ENCODE assay signal across 17 cellular contexts in the genomic region with DNA sequence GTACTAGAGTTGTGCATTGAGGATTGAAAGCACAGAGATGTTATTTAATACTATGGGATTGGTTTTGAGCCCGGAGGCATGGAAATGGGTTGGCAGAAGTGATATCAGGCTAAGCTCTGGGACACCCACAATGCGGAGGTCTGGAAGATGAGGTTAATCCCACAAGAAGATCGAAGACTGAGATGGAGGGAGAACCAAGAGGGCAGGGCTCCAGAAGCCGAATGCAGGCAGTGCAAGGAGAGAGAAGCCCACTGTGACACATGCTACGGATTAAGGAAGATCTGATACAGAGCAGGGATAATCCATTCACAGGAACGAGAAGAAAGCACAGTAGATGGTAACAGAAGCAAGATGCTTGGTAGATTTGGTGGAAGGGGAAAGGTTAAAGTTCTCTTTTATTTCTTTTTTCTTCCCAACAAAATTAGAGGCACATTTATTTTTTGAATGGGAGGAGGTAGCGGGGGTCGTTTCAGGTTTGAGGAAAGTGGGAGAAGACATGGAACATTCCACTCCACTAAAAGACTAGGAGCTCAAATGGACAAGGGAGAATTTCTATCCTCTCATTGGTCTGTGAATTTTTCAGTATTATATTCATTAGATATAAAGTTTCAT.
DNase-seq lines count a peak whose midpoint lies in the region; ATAC-seq and TF ChIP-seq lines count a peak whose summit lies in the region.
"Had no signal": no experiment of that assay in that cellular context is flagged by ENCODE, and none has a peak within 500 bp of the region (broad histone marks: within the 10 kb centered on the region; RNA-seq: fewer than 3 reads in every experiment).

No MANE protein-coding gene starts in this region.

- H2BK120ac ChIP-seq in mesenchymal stem cell (ENCODE audit: low read depth, low read length) = no peak overlapping the region

- H3K4me1 ChIP-seq in neural progenitor cell (peaks cover 6% of the 10 kb centered on the region), mesenchymal stem cell (ENCODE audit: control insufficient read depth, insufficient read depth, low read depth, low read length) (no peaks in the 10 kb centered on the region)
- no peaks in the 10 kb centered on the region for H3K4me1 ChIP-seq in CD8-positive, alpha-beta T cell (ENCODE audit: insufficient read depth, low read length)
- H3K4me1 ChIP-seq: A549, HAP-1 had no signal

- H4K91ac ChIP-seq in mesenchymal stem cell (ENCODE audit: low read length) = no peak overlapping the region

- no peak overlapping the region for H3K4ac ChIP-seq in mesenchymal stem cell (ENCODE audit: low read depth in 1 of 2, low read length in 2 of 2)

- H3K27ac Mint-ChIP-seq in neural progenitor cell (no peak overlapping the region), Calu3 (ENCODE audit: unreplicated experiment) (no peak overlapping the region)
- H3K27ac Mint-ChIP-seq in CD8-positive, alpha-beta T cell = no peak overlapping the region

- H2BK5ac ChIP-seq in mesenchymal stem cell (ENCODE audit: low read depth, low read length, poor library complexity, severe bottlenecking) = no peak overlapping the region

- no peaks in the 10 kb centered on the region for H3K27me3 ChIP-seq in neural progenitor cell
- H3K27me3 ChIP-seq in CD8-positive, alpha-beta T cell (ENCODE audit: insufficient read depth, low read length) = no peaks in the 10 kb centered on the region
- no peaks in the 10 kb centered on the region for H3K27me3 ChIP-seq in mesenchymal stem cell (ENCODE audit: control insufficient read depth in 1 of 2, insufficient read depth in 1 of 2, low read length in 2 of 2)

- H3K4me3 ChIP-seq in neural progenitor cell (no peak overlapping the region), mesenchymal stem cell (ENCODE audit: insufficient read depth in 1 of 2, low read depth in 1 of 2, low read length in 2 of 2) (no peak overlapping the region)
- no peak overlapping the region for H3K4me3 ChIP-seq in CD8-positive, alpha-beta T cell (ENCODE audit: low read depth, low read length)
- H3K4me3 ChIP-seq: A549, HAP-1, PC-9 had no signal

- no peak overlapping the region for H4K8ac ChIP-seq in mesenchymal stem cell (ENCODE audit: low read length)

- CTCF ChIA-PET in CD8-positive, alpha-beta T cell (lab: Charles Lee) = no interaction called here
- CTCF ChIA-PET in Calu3 (lab: Charles Lee) = no interaction called here

- H3K23ac ChIP-seq in mesenchymal stem cell (ENCODE audit: low read length in 2 of 2) = no peak overlapping the region

- no peaks in the 10 kb centered on the region for H3F3A ChIP-seq in neural progenitor cell (ENCODE audit: low read depth)

- no peaks in the 10 kb centered on the region for H3K79me2 ChIP-seq in neural progenitor cell (ENCODE audit: low read depth)

- 83% methylated on average over 6 of the region's 8 CpGs for WGBS in mesenchymal stem cell

- no peaks in the 10 kb centered on the region for H3K36me3 ChIP-seq in neural progenitor cell
- no peaks in the 10 kb centered on the region for H3K36me3 ChIP-seq in CD8-positive, alpha-beta T cell (ENCODE audit: insufficient read depth, low read length)
- no peaks in the 10 kb centered on the region for H3K36me3 ChIP-seq in mesenchymal stem cell (ENCODE audit: control insufficient read depth in 1 of 2, insufficient read depth in 2 of 2, low read depth in 1 of 2, low read length in 2 of 2)
- H3K36me3 ChIP-seq: HAP-1 had no signal

- H3K4me1 Mint-ChIP-seq in neural progenitor cell (peaks cover 4% of the 10 kb centered on the region), Calu3 (ENCODE audit: low read depth, unreplicated experiment) (no peaks in the 10 kb centered on the region)
- no peaks in the 10 kb centered on the region for H3K4me1 Mint-ChIP-seq in CD8-positive, alpha-beta T cell (ENCODE audit: low read depth)

- no peak for ATAC-seq in CD8-positive, alpha-beta T cell
- ATAC-seq: A549 had no signal

- no peaks in the 10 kb centered on the region for H3K9me3 ChIP-seq in neural progenitor cell (ENCODE audit: low read depth)
- H3K9me3 ChIP-seq in CD8-positive, alpha-beta T cell (ENCODE audit: low read length) = no peaks in the 10 kb centered on the region
- no peaks in the 10 kb centered on the region for H3K9me3 ChIP-seq in mesenchymal stem cell (ENCODE audit: control insufficient read depth, low read length)
- H3K9me3 ChIP-seq: A549, HAP-1, SK-N-SH had no signal

- H3K4me2 ChIP-seq in neural progenitor cell (no peak overlapping the region), mesenchymal stem cell (ENCODE audit: low read length, poor library complexity, severe bottlenecking) (no peak overlapping the region)
- H3K4me2 ChIP-seq: A549, PC-9, SK-N-SH had no signal

- H3K18ac ChIP-seq in mesenchymal stem cell (ENCODE audit: low read depth in 1 of 2, low read length in 2 of 2) = no peak overlapping the region

- POLR2A ChIA-PET in CD8-positive, alpha-beta T cell (lab: Charles Lee) = no interaction called here

- H2BK15ac ChIP-seq in mesenchymal stem cell (ENCODE audit: low read depth, poor library complexity, severe bottlenecking) = no peak overlapping the region

- H3K9me3 Mint-ChIP-seq in neural progenitor cell (no peaks in the 10 kb centered on the region), Calu3 (ENCODE audit: low read depth, unreplicated experiment) (peaks cover 10% of the 10 kb centered on the region)
- no peaks in the 10 kb centered on the region for H3K9me3 Mint-ChIP-seq in CD8-positive, alpha-beta T cell

- intact Hi-C loops in CD8-positive, alpha-beta T cell (cut with DNase I, micrococcal nuclease) = no loop called here
- intact Hi-C loops in Calu3 (cut with micrococcal nuclease; ENCODE audit: unreplicated experiment) = no loop called here

- TF ChIP-seq CTCF in neural progenitor cell (IDR thresholded peaks at IDR 0.05) = no peak
- TF ChIP-seq CTCF in CD8-positive, alpha-beta T cell (IDR thresholded peaks at IDR 0.05) = no peak
- TF ChIP-seq CTCF in Calu3 (IDR thresholded peaks at IDR 0.05; ENCODE audit: unreplicated experiment) = no peak

- H3K27me3 Mint-ChIP-seq in neural progenitor cell (ENCODE audit: insufficient read depth, low read depth) = peaks cover 3% of the 10 kb centered on the region
- H3K27me3 Mint-ChIP-seq in CD8-positive, alpha-beta T cell (ENCODE audit: low read depth) = no peaks in the 10 kb centered on the region
- no peaks in the 10 kb centered on the region for H3K27me3 Mint-ChIP-seq in Calu3 (ENCODE audit: unreplicated experiment)

- DNase-seq in ELF-1 (ENCODE audit: low read depth, low spot score) (peak; percentile 11), NCI-H2227 (lab: John Stamatoyannopoulos, UW; ENCODE audit: unreplicated experiment) (peak; percentile 58), SK-MEL-5 (ENCODE audit: low read depth, low spot score) (peak; percentile 7), neural progenitor cell (ENCODE audit: low spot score) (peak; percentile 10), Calu3 (no peak), mesenchymal stem cell (no peak)
- DNase-seq in CD8-positive, alpha-beta T cell = no peak
- DNase-seq: EL, KBM-7, NCI-H1105, NCI-H1694 treated with DMSO at 0.1 percent for 48 hours, NCI-H2107, PC-9, SK-N-SH had no signal

- in situ Hi-C loops in SK-MEL-5 (cut with HindIII; ENCODE audit: low pct_unique_long_range_greater_than_20kb, low sequenced_read_pairs) = no loop called here

- no peak overlapping the region for H2BK12ac ChIP-seq in mesenchymal stem cell (ENCODE audit: low read length in 2 of 2)

- no peak overlapping the region for H3K4me3 Mint-ChIP-seq in neural progenitor cell
- no peak overlapping the region for H3K4me3 Mint-ChIP-seq in CD8-positive, alpha-beta T cell
- no peak overlapping the region for H3K4me3 Mint-ChIP-seq in Calu3 (ENCODE audit: low read depth, unreplicated experiment)

- no peak overlapping the region for H2AK5ac ChIP-seq in mesenchymal stem cell (ENCODE audit: low read length, severe bottlenecking)

- BruUV-seq in Calu3 (replicated peaks; lab: Mats Ljungman, UMichigan) = no TSS peak

- no peaks in the 10 kb centered on the region for H3K79me1 ChIP-seq in mesenchymal stem cell (replicated peaks; ENCODE audit: low read length, poor library complexity, severe bottlenecking)

- no peak overlapping the region for H2AFZ ChIP-seq in neural progenitor cell (replicated peaks)
- H2AFZ ChIP-seq in mesenchymal stem cell (ENCODE audit: low read depth, low read length) = no peak overlapping the region
- H2AFZ ChIP-seq: PC-9 had no signal

- H3K9ac ChIP-seq in neural progenitor cell = no peak overlapping the region
- H3K9ac ChIP-seq in mesenchymal stem cell (ENCODE audit: low read length) = no peak overlapping the region
- H3K9ac ChIP-seq: SK-N-SH had no signal

- no peaks in the 10 kb centered on the region for H4K20me1 ChIP-seq in neural progenitor cell (ENCODE audit: low read depth)

- no peaks in the 10 kb centered on the region for H3K36me3 Mint-ChIP-seq in neural progenitor cell
- no peaks in the 10 kb centered on the region for H3K36me3 Mint-ChIP-seq in CD8-positive, alpha-beta T cell
- H3K36me3 Mint-ChIP-seq in Calu3 (ENCODE audit: insufficient read depth, unreplicated experiment) = no peaks in the 10 kb centered on the region

- no peak overlapping the region for H3K27ac ChIP-seq in neural progenitor cell
- H3K27ac ChIP-seq in CD8-positive, alpha-beta T cell (ENCODE audit: low read depth, low read length) = no peak overlapping the region
- H3K27ac ChIP-seq in mesenchymal stem cell (ENCODE audit: low read length, poor library complexity, severe bottlenecking) = no peak overlapping the region
- H3K27ac ChIP-seq: A549, C4-2B, PC-9 had no signal

- H3K14ac ChIP-seq in mesenchymal stem cell (ENCODE audit: low read length in 2 of 2) = no peak overlapping the region

Comparison
In these comparisons a context has a peak if more than half of its experiments do, and no peak if none do; other contexts are left out.
1. DNase-seq: peak in ELF-1 (single experiment), NCI-H2227 (single experiment), SK-MEL-5 (single experiment) and neural progenitor cell (single experiment); none in CD8-positive, alpha-beta T cell (0 of 7), Calu3 (single experiment) and mesenchymal stem cell (single experiment).